In genomic region chr1:16727190-16728111, GRCh38 we compare ENCODE assay signal across 8 cellular contexts. TPM values are rescaled to one million over a fixed set of nuclear protein-coding genes. Genes with fewer than 3 reads are reported as not detected.
DNase-seq lines count a peak whose midpoint lies in the region; ATAC-seq and TF ChIP-seq lines count a peak whose summit lies in the region.

No MANE protein-coding gene starts in this region.

- POLR2A ChIA-PET in activated B cell treated with CpG ODN at 0.5 μM for 24 hours (lab: Charles Lee), result interaction anchor here (1.0 to 2.0 kb wide), 3 partner anchors 10 to 83 kb away, joined by 4 read pairs; no protein-coding TSS in a partner anchor

- H3K27ac ChIP-seq in endodermal cell (ENCODE audit: low read depth, low read length), result no peak overlapping the region

- H3K36me3 Mint-ChIP-seq in activated B cell treated with CpG ODN at 0.5 μM for 24 hours (ENCODE audit: low read depth), result no peaks in the 10 kb centered on the region
- H3K36me3 Mint-ChIP-seq in endodermal cell (ENCODE audit: low read depth), result no peaks in the 10 kb centered on the region

- H3K27ac Mint-ChIP-seq in activated B cell treated with CpG ODN at 0.5 μM for 24 hours, result no peak overlapping the region
- no peak overlapping the region for H3K27ac Mint-ChIP-seq in endodermal cell

- CTCF ChIA-PET in activated B cell treated with CpG ODN at 0.5 μM for 24 hours (lab: Charles Lee), result interaction anchor here (1.4 kb wide), 1 partner anchor 20 kb away, joined by 4 read pairs; no protein-coding TSS in a partner anchor

- in situ Hi-C loops in G401 (cut with HindIII; ENCODE audit: low sequenced_read_pairs), result no loop called here
- in situ Hi-C loops in KBM-7 (cut with MboI; ENCODE audit: low pct_unique_long_range_greater_than_20kb, low sequenced_read_pairs), result no loop called here

- ATAC-seq in activated B cell treated with CpG ODN at 0.5 μM for 24 hours (ENCODE audit: low read depth) (peak; percentile 45), HG03196 (IDR thresholded peaks at IDR 0.05; ENCODE audit: unreplicated experiment) (no peak)

- no peaks in the 10 kb centered on the region for H3K4me1 ChIP-seq in endodermal cell (ENCODE audit: control insufficient read depth, insufficient read depth, low read length)

- no peak overlapping the region for H3K4me3 ChIP-seq in endodermal cell (ENCODE audit: low read length)

- H3K4me3 Mint-ChIP-seq in activated B cell treated with CpG ODN at 0.5 μM for 24 hours (no peak overlapping the region), endodermal cell (no peak overlapping the region)

- no peaks in the 10 kb centered on the region for H3K27me3 ChIP-seq in endodermal cell (ENCODE audit: control insufficient read depth, insufficient read depth, low read length, poor library complexity, severe bottlenecking)

- no peaks in the 10 kb centered on the region for H3K9me3 ChIP-seq in endodermal cell (ENCODE audit: control insufficient read depth, low read length)

- DNase-seq in G401 (ENCODE audit: low spot score) (peak; percentile 38), KBM-7 (peak; percentile 87), activated B cell treated with CpG ODN at 0.5 μM for 24 hours (no peak), endodermal cell (peak; percentile 87), posterior vena cava (ENCODE audit: low spot score) (peak; percentile 91), DMS79 treated with DMSO at 0.1 percent for 48 hours (lab: John Stamatoyannopoulos, UW) (no peak), NCI-H446 treated with DMSO at 0.1 percent for 48 hours (lab: John Stamatoyannopoulos, UW) (no peak)

- H3K9me3 Mint-ChIP-seq in activated B cell treated with CpG ODN at 0.5 μM for 24 hours, result no peaks in the 10 kb centered on the region
- H3K9me3 Mint-ChIP-seq in endodermal cell, result no peaks in the 10 kb centered on the region

- no peak overlapping the region for H3K9ac ChIP-seq in endodermal cell (ENCODE audit: extremely low read depth, low read length, poor library complexity, severe bottlenecking)

- intact Hi-C loops in activated B cell treated with CpG ODN at 0.5 μM for 24 hours (cut with micrococcal nuclease) (no loop called here), posterior vena cava (cut with DNase I) (no loop called here)

- WGBS in endodermal cell (ENCODE audit: insufficient coverage in 1 of 2, insufficient read length in 1 of 2), 2 experiments, result 87 to 88% methylated on average over 42 of the region's 42 CpGs

- H3K36me3 ChIP-seq in endodermal cell (ENCODE audit: control insufficient read depth, insufficient read depth, low read length), result no peaks in the 10 kb centered on the region

- H3K4me1 Mint-ChIP-seq in activated B cell treated with CpG ODN at 0.5 μM for 24 hours (peaks cover 2% of the 10 kb centered on the region), endodermal cell (peaks cover 4% of the 10 kb centered on the region)

- TF ChIP-seq CTCF in activated B cell treated with CpG ODN at 0.5 μM for 24 hours (IDR thresholded peaks at IDR 0.05) (no peak), endodermal cell (conservative IDR thresholded peaks at IDR 0.05) (no peak)

- H3K27me3 Mint-ChIP-seq in activated B cell treated with CpG ODN at 0.5 μM for 24 hours (no peaks in the 10 kb centered on the region), endodermal cell (ENCODE audit: insufficient read depth) (peaks cover 2% of the 10 kb centered on the region)

RNA-seq across cellular contexts. Expression of gene RNU1-4, which starts 12.9 kb away (rescaled TPM):
- not detected in 2 replicates for total RNA-seq in G401 (2014; rRNA removed; shearing (Covaris generic))
- total RNA-seq in activated B cell treated with CpG ODN at 0.5 μM for 24 hours (3,526 and 4,195 TPM in 2 replicates), endodermal cell (1,000 to 10,000 TPM; 2,483 to 3,611 TPM), posterior vena cava (over 10,000 TPM; 12,584 to 18,986 TPM)
- 11,872 TPM for polyA plus RNA-seq in endodermal cell (2013, experiment 1 of 2)
- 14,577 TPM for polyA plus RNA-seq in endodermal cell (2013, experiment 2 of 2)

Comparison
In these comparisons a context has a peak if more than half of its experiments do, and no peak if none do; other contexts are left out.
1. DNase-seq: peak in G401 (single experiment), KBM-7 (single experiment), endodermal cell (single experiment) and posterior vena cava (single experiment); none in activated B cell treated with CpG ODN at 0.5 μM for 24 hours (single experiment), DMS79 treated with DMSO at 0.1 percent for 48 hours (single experiment) and NCI-H446 treated with DMSO at 0.1 percent for 48 hours (single experiment).
2. RNA of gene RNU1-4, which starts 12.9 kb away (total RNA-seq): 12,584 to 18,986 TPM in posterior vena cava, 2,483 to 3,611 TPM in endodermal cell and 3,526 to 4,195 TPM in activated B cell treated with CpG ODN at 0.5 μM for 24 hours; not detected in G401; every median in the first group is over 1,000 times any median in the second.